ENCODE assay signal across 8 cellular contexts in the genomic region with DNA sequence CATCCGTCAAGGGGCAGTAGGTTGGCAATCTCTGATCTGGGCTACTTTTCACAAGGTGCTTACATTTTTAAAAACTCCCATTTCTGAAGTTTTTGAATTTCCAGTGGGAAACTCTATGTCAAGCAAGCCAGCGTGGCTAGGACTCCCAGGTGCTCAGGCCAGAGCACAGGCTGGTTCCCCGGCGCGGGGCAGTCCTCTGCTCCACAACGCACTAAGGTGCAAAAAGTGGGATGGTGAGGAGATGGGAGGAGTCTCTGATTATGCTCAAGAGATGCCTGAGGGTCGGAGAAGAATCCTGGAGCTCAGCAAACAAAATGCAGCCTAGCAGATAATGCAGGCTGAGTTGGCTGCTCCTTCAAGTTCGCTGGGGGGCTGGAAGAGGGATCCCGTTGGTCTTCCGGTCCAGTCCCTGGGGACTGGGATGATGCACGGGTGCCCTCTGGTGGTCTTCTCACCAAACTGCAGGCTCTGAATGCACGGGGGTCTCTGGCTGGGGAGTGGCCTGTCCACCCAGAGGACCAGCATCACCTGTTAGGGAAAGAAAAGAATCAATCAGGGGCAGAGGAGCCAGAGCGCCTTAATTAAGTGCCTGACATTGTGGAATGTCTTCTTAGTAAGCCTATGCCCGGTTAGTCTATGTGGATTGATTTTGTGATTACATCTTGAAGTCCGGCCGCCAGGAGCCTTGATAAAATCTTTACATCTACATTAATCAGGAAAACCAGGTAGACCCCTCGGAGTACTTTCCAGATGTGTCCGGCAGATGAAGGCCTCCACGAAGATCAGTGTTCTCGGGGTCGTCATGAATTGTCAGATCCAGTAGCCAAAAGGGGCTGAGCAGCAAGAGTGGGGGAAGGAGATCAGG.
DNase-seq lines count a peak whose midpoint lies in the region; ATAC-seq, FAIRE-seq and TF ChIP-seq lines count a peak whose summit lies in the region.

No MANE protein-coding gene starts in this region.

- H3K4me3 Mint-ChIP-seq in MCF 10A (ENCODE audit: unreplicated experiment): peak overlapping the region; percentile 46

- DNase-seq in AG04449 (ENCODE audit: low read depth, low spot score): no peak
- DNase-seq in HL-60 (ENCODE audit: low read depth in 1 of 2, low spot score in 1 of 2): peak; percentile 15 to 37
- peak; percentile 67 for DNase-seq in RWPE1 (ENCODE audit: low spot score)
- peak; percentile 59 for DNase-seq in MCF 10A (ENCODE audit: unreplicated experiment)
- DNase-seq in kidney: no peak
- peak; percentile 27 to 52 for DNase-seq in stimulated activated CD4-positive, alpha-beta T cell treated with anti-CD3 and anti-CD28 coated beads, Interleukin-2, amount 100 ng/mL, for 24 hours

- no peak for ATAC-seq in GM21381 (IDR thresholded peaks at IDR 0.05; ENCODE audit: unreplicated experiment)

- POLR2A ChIA-PET in AG04449 (lab: Yijun Ruan, JAX) (no interaction called here), RWPE1 (lab: Yijun Ruan, JAX; ENCODE audit: low non-redundant PET) (no interaction called here), MCF 10A (lab: Yijun Ruan, JAX) (interaction anchor here (1.6 kb wide), 1 partner anchor 556 kb away, joined by 5 read pairs; no protein-coding TSS in a partner anchor)

- H3K4me1 Mint-ChIP-seq in MCF 10A (ENCODE audit: insufficient read depth, unreplicated experiment): peaks cover 5% of the 10 kb centered on the region

- H3K36me3 ChIP-seq in kidney (ENCODE audit: control insufficient read depth in 1 of 2, insufficient read depth in 2 of 2, low read length in 2 of 2): no peaks in the 10 kb centered on the region

- no peak for FAIRE-seq in kidney (lab: Jason Lieb, UNC)

- peaks cover 5% of the 10 kb centered on the region for H3K9me3 Mint-ChIP-seq in MCF 10A (ENCODE audit: unreplicated experiment)

- no peak overlapping the region for H3K9ac ChIP-seq in kidney (ENCODE audit: low read length in 2 of 2)

- TF ChIP-seq CTCF in AG04449 (IDR thresholded peaks at IDR 0.05; ENCODE audit: insufficient read depth, low read length, missing control alignments) (peak; percentile 98), GM12872 (IDR thresholded peaks at IDR 0.05; ENCODE audit: insufficient read depth, low read depth, low read length) (peak; percentile 96), HL-60 (IDR thresholded peaks at IDR 0.05; ENCODE audit: insufficient read depth, low read length) (peak; percentile 66), RWPE1 (conservative IDR thresholded peaks at IDR 0.05; ENCODE audit: low read depth) (peak; percentile 89), MCF 10A (IDR thresholded peaks at IDR 0.05; ENCODE audit: unreplicated experiment) (peak; percentile 94), kidney (IDR thresholded peaks at IDR 0.05; ENCODE audit: borderline replicate concordance, extremely low read depth, insufficient read depth) (peak; percentile 76)

- intact Hi-C loops in MCF 10A (cut with micrococcal nuclease): loop anchor here (1.0 to 5.0 kb wide), 4 partner anchors 91 to 556 kb away; no protein-coding TSS in a partner anchor
- intact Hi-C loops in kidney (cut with DNase I): no loop called here

- H3K4me3 ChIP-seq in AG04449 (ENCODE audit: low read depth, low read length) (peak overlapping the region; percentile 35), HL-60 (replicated peaks; ENCODE audit: insufficient read depth, low read length) (no peak overlapping the region), kidney (ENCODE audit: low read length in 2 of 2) (peak overlapping the region; percentile 26 to 28)

- H3K36me3 Mint-ChIP-seq in MCF 10A (ENCODE audit: insufficient read depth, unreplicated experiment): peaks cover 5% of the 10 kb centered on the region

- H3K27ac ChIP-seq in HL-60 (replicated peaks): no peak overlapping the region
- no peak overlapping the region for H3K27ac ChIP-seq in RWPE1
- H3K27ac ChIP-seq in kidney (ENCODE audit: low read depth in 2 of 2, low read length in 2 of 2): no peak overlapping the region

- no peaks in the 10 kb centered on the region for H3K4me1 ChIP-seq in kidney (ENCODE audit: control insufficient read depth in 1 of 2, insufficient read depth in 1 of 2, low read depth in 1 of 2, low read length in 2 of 2)

- no TSS peak for BruUV-seq in MCF 10A (replicated peaks; lab: Mats Ljungman, UMichigan)

- no peaks in the 10 kb centered on the region for H3K27me3 Mint-ChIP-seq in MCF 10A (ENCODE audit: insufficient read depth, unreplicated experiment)

- CTCF ChIA-PET in AG04449 (lab: Yijun Ruan, JAX) (interaction anchor here (0.6 to 9.5 kb wide), 27 partner anchors 10 to 1787 kb away, joined by 3 to 136 read pairs (median 3); no protein-coding TSS in a partner anchor), RWPE1 (lab: Yijun Ruan, JAX) (interaction anchor here (0.6 to 0.7 kb wide), 2 partner anchors 123 to 157 kb away, joined by 3 to 4 read pairs; no protein-coding TSS in a partner anchor), MCF 10A (lab: Yijun Ruan, JAX) (interaction anchor here (0.5 to 3.6 kb wide), 26 partner anchors 9 to 1142 kb away, joined by 3 to 24 read pairs (median 3); no protein-coding TSS in a partner anchor)

- peaks cover 8% of the 10 kb centered on the region for H3K27me3 ChIP-seq in HL-60 (ENCODE audit: insufficient read depth, poor library complexity, severe bottlenecking)

- H3K9me3 ChIP-seq in kidney (ENCODE audit: control insufficient read depth in 1 of 2, low read length in 2 of 2): no peaks in the 10 kb centered on the region

- no peak overlapping the region for H3K27ac Mint-ChIP-seq in MCF 10A (ENCODE audit: low read depth, unreplicated experiment)

Comparison
In these comparisons a context has a peak if more than half of its experiments do, and no peak if none do; other contexts are left out.
1. DNase-seq: peak in HL-60 (2 of 2), RWPE1 (single experiment), MCF 10A (single experiment) and stimulated activated CD4-positive, alpha-beta T cell treated with anti-CD3 and anti-CD28 coated beads, Interleukin-2, amount 100 ng/mL, for 24 hours (2 of 2); none in AG04449 (single experiment) and kidney (single experiment).
2. Peak in every context shown above with its lines, with median percentiles within 50 percentile points of each other: CTCF ChIP-seq.